In the genomic region with DNA sequence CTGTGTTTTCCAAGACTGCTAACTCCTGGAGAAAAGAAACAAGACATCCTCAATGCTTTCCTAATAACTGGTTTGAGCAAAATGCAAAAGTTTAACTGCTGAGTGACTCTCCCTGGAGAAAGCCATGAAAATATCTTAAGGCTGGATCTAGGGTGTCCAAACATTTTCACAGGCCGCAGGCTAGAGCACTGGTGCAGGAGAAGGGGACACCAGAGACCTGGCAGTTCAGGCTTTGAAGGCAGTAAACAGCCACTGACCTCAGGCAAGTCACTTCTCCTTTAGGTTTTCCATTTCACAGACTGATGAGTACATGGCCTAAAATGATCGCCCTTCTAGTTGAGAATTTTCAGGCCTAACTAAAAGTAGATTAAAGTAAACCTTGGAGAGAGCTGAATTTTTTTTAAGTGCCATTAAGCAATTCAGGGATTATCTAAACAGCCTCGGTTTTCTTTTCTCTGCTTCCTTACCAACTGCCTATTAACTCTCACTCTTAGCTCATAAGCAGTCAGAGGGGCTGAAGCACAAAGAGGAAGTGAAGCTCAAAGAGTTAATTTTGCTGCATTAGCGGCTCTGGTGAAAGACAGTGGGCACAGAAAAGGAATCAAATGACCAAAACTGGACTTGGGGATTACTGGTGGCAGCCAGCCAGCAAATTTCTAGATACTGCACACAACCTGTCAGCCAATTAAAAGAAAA, we compare ENCODE assay signal across 8 cellular contexts.
DNase-seq lines count a peak whose midpoint lies in the region; ATAC-seq, FAIRE-seq and TF ChIP-seq lines count a peak whose summit lies in the region.

No MANE protein-coding gene starts in this region.

- POLR2A ChIA-PET in HEK293 (lab: Yijun Ruan, JAX): interaction anchor here (1.3 kb wide), 1 partner anchor 9 kb away, joined by 7 read pairs; no protein-coding TSS in a partner anchor

- peak; percentile 45 for DNase-seq in Ammon's horn (ENCODE audit: low spot score)
- DNase-seq in adipocyte (ENCODE audit: low read depth): peak; percentile 18
- DNase-seq in memory B cell (ENCODE audit: low spot score in 2 of 2): no peak
- no peak for DNase-seq in H54 (ENCODE audit: insufficient read length, low spot score)
- DNase-seq in stimulated activated CD4-positive, alpha-beta T cell treated with anti-CD3 and anti-CD28 coated beads, Interleukin-15, amount 100 ng/mL, for 24 hours: no peak
- no peak for DNase-seq in NK-92 (lab: John Stamatoyannopoulos, UW; ENCODE audit: unreplicated experiment)

- no peak for FAIRE-seq in H54 (lab: Jason Lieb, UNC)

- H3K4me3 ChIP-seq in HEK293 (ENCODE audit: low read depth, low read length) (no peak overlapping the region), adipocyte (ENCODE audit: low read length) (peak overlapping the region; percentile 90)

- H3K9me3 ChIP-seq in HEK293 (ENCODE audit: control insufficient read depth, insufficient read depth, low read depth, low read length) (no peaks in the 10 kb centered on the region), adipocyte (ENCODE audit: control insufficient read depth, low read length) (no peaks in the 10 kb centered on the region)

- ATAC-seq in memory B cell (ENCODE audit: low read depth): no peak
- ATAC-seq in HG03280 (IDR thresholded peaks at IDR 0.05; ENCODE audit: unreplicated experiment): no peak

- H3K36me3 Mint-ChIP-seq in memory B cell: no peaks in the 10 kb centered on the region

- peaks cover 0 to 9% of the 10 kb centered on the region in 2 experiments; a peak in 2 of 3 replicates for H3K36me3 ChIP-seq in HEK293 (ENCODE audit: control insufficient read depth in 2 of 2, insufficient read depth in 1 of 2, low read length in 2 of 2)
- no peaks in the 10 kb centered on the region for H3K36me3 ChIP-seq in adipocyte (ENCODE audit: control insufficient read depth, insufficient read depth, low read length, severe bottlenecking)

- CTCF ChIA-PET in HEK293 (lab: Yijun Ruan, JAX): no interaction called here

- H3K27ac ChIP-seq in HEK293 (ENCODE audit: extremely low read depth, low read depth, low read length): peak overlapping the region; percentile 3; the same call in 1 of the 2 replicates

- H3K9me3 Mint-ChIP-seq in memory B cell: no peaks in the 10 kb centered on the region

- peak overlapping the region; percentile 89 for H3K9ac ChIP-seq in adipocyte (ENCODE audit: low read length)

- H3K4me1 ChIP-seq in HEK293 (ENCODE audit: control insufficient read depth, insufficient read depth, low read length) (no peaks in the 10 kb centered on the region), adipocyte (ENCODE audit: control insufficient read depth, insufficient read depth, low read length) (peaks cover 53% of the 10 kb centered on the region)

- peak overlapping the region; percentile 80 for H3K27ac Mint-ChIP-seq in memory B cell

- peak overlapping the region; percentile 25 for H3K4me3 Mint-ChIP-seq in memory B cell

- H3K27me3 Mint-ChIP-seq in memory B cell: no peaks in the 10 kb centered on the region

- TF ChIP-seq POLR2A in H54 (IDR thresholded peaks at IDR 0.05; ENCODE audit: low read depth, low read length): no peak

- peaks cover 23% of the 10 kb centered on the region for H3K4me1 Mint-ChIP-seq in memory B cell

- no peaks in the 10 kb centered on the region for H3K27me3 ChIP-seq in adipocyte (replicated peaks; ENCODE audit: control insufficient read depth, insufficient read depth, low read length)

- no peak for TF ChIP-seq CTCF in HEK293 (tag by site-specific recombination; IDR thresholded peaks at IDR 0.05)

TF ChIP-seq in HEK293, 187 proteins besides CTCF, POLR2A, EP300 and RAD21:
- TF ChIP-seq ZBTB17 (tag by site-specific recombination; IDR thresholded peaks at IDR 0.05) (peak; percentile 89), ZNF670 (tag by site-specific recombination; IDR thresholded peaks at IDR 0.05; ENCODE audit: low read depth) (no peak), ZBTB20 (tag by site-specific recombination; IDR thresholded peaks at IDR 0.05) (0 out of 2 replicates have a peak, but pooled peaks have one; percentile 14), ZBTB44 (tag by site-specific recombination; IDR thresholded peaks at IDR 0.05) (peak; percentile 28; the same call in 1 of the 2 replicates), PATZ1 (tag by site-specific recombination; IDR thresholded peaks at IDR 0.05) (no peak), AEBP2 (tag by site-specific recombination; IDR thresholded peaks at IDR 0.05; ENCODE audit: borderline replicate concordance) (no peak), OSR2 (tag by site-specific recombination; IDR thresholded peaks at IDR 0.05) (0 out of 2 replicates have a peak, but pooled peaks have one; percentile 8), PRDM1 (tag by site-specific recombination; IDR thresholded peaks at IDR 0.05) (peak; percentile 70), ZNF133 (tag by site-specific recombination; IDR thresholded peaks at IDR 0.05) (no peak), PRDM6 (tag by site-specific recombination; IDR thresholded peaks at IDR 0.05) (peak; percentile 90), ZNF140 (tag by site-specific recombination; IDR thresholded peaks at IDR 0.05) (no peak), ZSCAN30 (tag by site-specific recombination; IDR thresholded peaks at IDR 0.05) (peak; percentile 79; the same call in 1 of the 2 replicates)
- TF ChIP-seq, protein P1, sequence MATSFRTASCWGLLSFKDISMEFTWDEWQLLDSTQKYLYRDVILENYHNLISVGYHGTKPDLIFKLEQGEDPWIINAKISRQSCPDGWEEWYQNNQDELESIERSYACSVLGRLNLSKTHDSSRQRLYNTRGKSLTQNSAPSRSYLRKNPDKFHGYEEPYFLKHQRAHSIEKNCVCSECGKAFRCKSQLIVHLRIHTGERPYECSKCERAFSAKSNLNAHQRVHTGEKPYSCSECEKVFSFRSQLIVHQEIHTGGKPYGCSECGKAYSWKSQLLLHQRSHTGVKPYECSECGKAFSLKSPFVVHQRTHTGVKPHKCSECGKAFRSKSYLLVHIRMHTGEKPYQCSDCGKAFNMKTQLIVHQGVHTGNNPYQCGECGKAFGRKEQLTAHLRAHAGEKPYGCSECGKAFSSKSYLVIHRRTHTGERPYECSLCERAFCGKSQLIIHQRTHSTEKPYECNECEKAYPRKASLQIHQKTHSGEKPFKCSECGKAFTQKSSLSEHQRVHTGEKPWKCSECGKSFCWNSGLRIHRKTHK (tag by site-specific recombination; IDR thresholded peaks at IDR 0.05): no peak

Comparison
In these comparisons a context has a peak if more than half of its experiments do, and no peak if none do; other contexts are left out.
1. DNase-seq: peak in Ammon's horn (single experiment) and adipocyte (single experiment); none in memory B cell (0 of 2), H54 (single experiment), stimulated activated CD4-positive, alpha-beta T cell treated with anti-CD3 and anti-CD28 coated beads, Interleukin-15, amount 100 ng/mL, for 24 hours (single experiment) and NK-92 (single experiment).